Comparison of ENCODE assay signal across 8 cellular contexts in the genomic region with DNA sequence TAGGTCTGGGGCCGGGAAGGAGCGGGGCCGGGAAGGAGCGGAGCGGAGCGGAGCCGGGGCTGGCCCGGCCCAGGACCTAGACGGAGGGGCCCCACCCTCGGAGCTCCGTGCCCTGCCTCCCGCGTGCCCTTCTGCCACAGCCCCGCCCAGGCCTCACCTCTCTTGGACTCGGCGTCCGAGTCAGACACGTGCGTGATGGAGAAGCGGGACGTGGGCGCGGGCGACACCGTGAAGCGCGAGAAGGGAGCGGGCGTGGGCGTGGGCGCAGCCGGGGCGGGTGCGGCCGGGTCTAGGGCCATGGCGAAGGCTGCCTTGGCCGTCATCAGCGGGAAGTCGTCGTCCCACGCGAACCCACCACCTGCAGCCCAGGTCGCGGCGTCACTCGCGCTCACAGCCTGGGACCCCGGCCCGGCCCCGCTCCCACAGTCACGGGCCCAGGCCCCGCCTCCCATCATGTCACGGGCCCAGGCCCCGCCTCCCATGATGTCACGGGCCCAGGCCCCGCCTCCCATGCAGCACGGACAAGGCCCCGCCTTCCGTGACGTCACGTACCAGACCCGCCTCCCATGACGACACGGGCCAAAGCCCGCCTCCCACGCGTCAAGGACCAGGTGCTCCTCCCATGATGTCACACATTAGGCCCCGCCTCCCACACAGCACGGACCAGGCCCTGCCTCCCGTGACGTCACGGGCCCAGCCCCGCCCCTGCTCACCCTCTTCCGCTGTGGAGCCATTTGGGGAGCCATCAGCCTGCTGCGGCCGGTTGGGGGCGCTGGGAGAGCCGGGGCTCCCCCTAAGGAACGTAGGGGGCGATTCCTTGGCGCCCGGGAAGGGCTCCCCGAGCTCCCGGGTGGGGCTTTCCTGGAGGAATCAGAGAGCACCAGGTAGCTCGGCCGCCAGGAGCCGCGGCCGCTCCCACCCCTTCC. TPM values are rescaled to one million over a fixed set of nuclear protein-coding genes. Genes with fewer than 3 reads are reported as not detected.
DNase-seq lines count a peak whose midpoint lies in the region; ATAC-seq and TF ChIP-seq lines count a peak whose summit lies in the region.

No MANE protein-coding gene starts in this region.

- no peaks in the 10 kb centered on the region for H3K36me3 Mint-ChIP-seq in activated naive CD4-positive, alpha-beta T cell treated with anti-CD3 and anti-CD28 coated beads for 36 hours (ENCODE audit: low read depth)

- H3K27ac Mint-ChIP-seq in activated naive CD4-positive, alpha-beta T cell treated with anti-CD3 and anti-CD28 coated beads for 36 hours = no peak overlapping the region

- no peak for TF ChIP-seq EP300 in gastroesophageal sphincter (IDR thresholded peaks at IDR 0.05)

- 5% methylated on average over 4 of the region's 89 CpGs; no CpG with 5 or more reads in 1 of the 2 donors for WGBS in gastroesophageal sphincter (ENCODE audit: low coverage in 1 of 2), 2 donors

- H3K36me3 ChIP-seq in SJSA1 (peaks cover 17% of the 10 kb centered on the region), gastroesophageal sphincter (peaks cover 0 to 42% of the 10 kb centered on the region in 2 donors)

- peaks cover 4% of the 10 kb centered on the region; the same call in 1 of the 2 replicates for H3K9me3 ChIP-seq in SJSA1 (replicated peaks)
- H3K9me3 ChIP-seq in gastroesophageal sphincter = no peaks in the 10 kb centered on the region

- no peak for TF ChIP-seq POLR2A in gastroesophageal sphincter (IDR thresholded peaks at IDR 0.05)

- H3K27me3 ChIP-seq in SJSA1 (replicated peaks) (peaks cover 53% of the 10 kb centered on the region), gastroesophageal sphincter (peaks cover 13% of the 10 kb centered on the region)

- ATAC-seq in gastroesophageal sphincter (peak; percentile 64), GM21360 (IDR thresholded peaks at IDR 0.05; ENCODE audit: unreplicated experiment) (no peak)

- H3K4me3 Mint-ChIP-seq in activated naive CD4-positive, alpha-beta T cell treated with anti-CD3 and anti-CD28 coated beads for 36 hours = peak overlapping the region; percentile 54

- peak overlapping the region; percentile 45 for H3K4me3 ChIP-seq in SJSA1
- peak overlapping the region; percentile 2 to 39 for H3K4me3 ChIP-seq in gastroesophageal sphincter

- CTCF ChIA-PET in activated naive CD4-positive, alpha-beta T cell treated with anti-CD3 and anti-CD28 coated beads for 36 hours (lab: Charles Lee) = no interaction called here

- H3K9me3 Mint-ChIP-seq in activated naive CD4-positive, alpha-beta T cell treated with anti-CD3 and anti-CD28 coated beads for 36 hours = no peaks in the 10 kb centered on the region

- peak; percentile 91 for DNase-seq in CMK (ENCODE audit: low read depth)
- peak; percentile 94 for DNase-seq in HT-29 (ENCODE audit: low spot score)
- DNase-seq in SJSA1 (ENCODE audit: low read depth in 1 of 2, low spot score in 2 of 2) = peak; percentile 92 to 98
- peak; percentile 90 for DNase-seq in activated naive CD4-positive, alpha-beta T cell treated with anti-CD3 and anti-CD28 coated beads for 36 hours
- peak; percentile 55 for DNase-seq in non-pigmented ciliary epithelial cell (ENCODE audit: low read depth)
- DNase-seq in substantia nigra (lab: John Stamatoyannopoulos, UW) = peak; percentile 20 to 98 (median 88)

- H3K4me1 ChIP-seq in SJSA1 (replicated peaks) (peaks cover 23% of the 10 kb centered on the region), gastroesophageal sphincter (peaks cover 0 to 24% (median 3%) of the 10 kb centered on the region in 3 donors)

- no peak for TF ChIP-seq CTCF in gastroesophageal sphincter (IDR thresholded peaks at IDR 0.05)

- H3K27me3 Mint-ChIP-seq in activated naive CD4-positive, alpha-beta T cell treated with anti-CD3 and anti-CD28 coated beads for 36 hours (ENCODE audit: low read depth) = no peaks in the 10 kb centered on the region

- H3K27ac ChIP-seq in SJSA1 = no peak overlapping the region
- peak overlapping the region in 3 of 4 donors; percentile 60 to 80 (median 60) for H3K27ac ChIP-seq in gastroesophageal sphincter
- H3K27ac ChIP-seq in substantia nigra (ENCODE audit: low read depth, low read length, poor library complexity, severe bottlenecking) = peak overlapping the region; percentile 74

- intact Hi-C loops in activated naive CD4-positive, alpha-beta T cell treated with anti-CD3 and anti-CD28 coated beads for 36 hours (cut with micrococcal nuclease) = no loop called here

- peaks cover 2% of the 10 kb centered on the region for H3K4me1 Mint-ChIP-seq in activated naive CD4-positive, alpha-beta T cell treated with anti-CD3 and anti-CD28 coated beads for 36 hours (ENCODE audit: low read depth)

RNA-seq across cellular contexts. Expression of a gene that starts 45.8 kb away (rescaled TPM):
- not detected in 2 replicates for total RNA-seq in HT-29 (2014; rRNA removed; shearing (Covaris generic))
- not detected in 2 replicates for total RNA-seq in SJSA1 (2014; rRNA removed; shearing (Covaris generic))
- total RNA-seq in activated naive CD4-positive, alpha-beta T cell treated with anti-CD3 and anti-CD28 coated beads for 36 hours = not detected
- not detected for total RNA-seq in gastroesophageal sphincter

RNA-seq across cellular contexts. Expression of a gene that starts 46.5 kb away (rescaled TPM):
- 64.6 and 71.3 TPM in 2 replicates for total RNA-seq in HT-29 (2014; rRNA removed; shearing (Covaris generic))
- 0.18 TPM in 1 of 2 replicates, not detected in the other for total RNA-seq in SJSA1 (2014; rRNA removed; shearing (Covaris generic))
- total RNA-seq in activated naive CD4-positive, alpha-beta T cell treated with anti-CD3 and anti-CD28 coated beads for 36 hours = under 1 TPM in 1 of 2 experiments, not detected in 1; 0.32 TPM
- total RNA-seq in gastroesophageal sphincter = 10 to 100 TPM; 14.5 to 28.0 (median 22.1) TPM

Comparison
In these comparisons a context has a peak if more than half of its experiments do, and no peak if none do; other contexts are left out.
1. RNA of a gene that starts 46.5 kb away (total RNA-seq): 64.6 to 71.3 TPM in HT-29 and 14.5 to 28.0 TPM in gastroesophageal sphincter; 0.32 TPM in activated naive CD4-positive, alpha-beta T cell treated with anti-CD3 and anti-CD28 coated beads for 36 hours and 0.18 TPM in SJSA1; every median in the first group is over 10 times any median in the second.
2. Peak in every context shown above with its lines, with median percentiles within 50 percentile points of each other: DNase-seq.